Comparison of ENCODE assay signal across 15 cellular contexts in the genomic region with DNA sequence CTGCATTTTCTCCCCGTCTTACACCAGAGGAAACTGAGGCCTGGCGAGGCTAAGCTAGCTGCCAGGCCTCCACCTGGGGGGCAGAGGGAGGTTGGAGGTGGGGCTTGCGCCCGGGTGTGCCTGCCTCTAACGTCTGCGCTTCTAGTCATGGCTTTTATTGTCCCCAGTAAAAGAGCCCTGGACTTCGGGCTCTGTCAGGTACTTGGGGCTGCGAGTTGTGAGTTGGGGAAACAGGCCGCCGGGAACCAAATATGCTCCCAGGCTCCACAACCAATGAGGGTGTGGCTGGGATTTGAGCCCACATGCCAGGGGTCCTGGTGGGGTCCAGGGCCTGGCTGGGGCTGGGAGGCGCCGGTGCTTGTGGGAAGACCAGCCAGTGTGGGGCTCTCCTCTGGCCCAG.
"Had no signal": no experiment of that assay in that cellular context is flagged by ENCODE, and none has a peak within 500 bp of the region (broad histone marks: within the 10 kb centered on the region; RNA-seq: fewer than 3 reads in every experiment).

No MANE protein-coding gene starts in this region.

- H3K79me2 ChIP-seq: parathyroid adenoma had no signal

- ATAC-seq: activated CD4-positive, CD25-positive, alpha-beta regulatory T cell treated with anti-CD3 and anti-CD28 coated beads, Interleukin-2, amount 50 U/mL, for 24 hours; stimulated activated naive CD8-positive, alpha-beta T cell treated with anti-CD3 and anti-CD28 coated beads, Interleukin-15, Interleukin-2, amounts not matched to agents 100 U/mL and 50 U/mL, for 24 hours; T-cell had no signal

- H2AFZ ChIP-seq: parathyroid adenoma had no signal

- H3K4me3 ChIP-seq: skin epidermis had no signal

- H3K9me3 Mint-ChIP-seq: activated naive CD8-positive, alpha-beta T cell treated with anti-CD3 and anti-CD28 coated beads, Interleukin-2, amount 10 ng/mL, durations not matched to agents 7 days and 5 days; endodermal cell; mesothelial cell of epicardium; T-cell had no signal

- H3K4me3 Mint-ChIP-seq: activated naive CD8-positive, alpha-beta T cell treated with anti-CD3 and anti-CD28 coated beads, Interleukin-2, amount 10 ng/mL, durations not matched to agents 7 days and 5 days; endodermal cell; mesothelial cell of epicardium; T-cell had no signal

- H3K4me1 ChIP-seq: parathyroid adenoma had no signal

- H3K27ac Mint-ChIP-seq: activated naive CD8-positive, alpha-beta T cell treated with anti-CD3 and anti-CD28 coated beads, Interleukin-2, amount 10 ng/mL, durations not matched to agents 7 days and 5 days; endodermal cell; T-cell had no signal

- DNase-seq: activated CD4-positive, alpha-beta T cell treated with anti-CD3 and anti-CD28 coated beads, Interleukin-2, amount 50 U/mL, for 1 hour; activated CD8-positive, alpha-beta memory T cell treated with anti-CD3 and anti-CD28 coated beads for 24 hours; activated naive CD4-positive, alpha-beta T cell; activated naive CD8-positive, alpha-beta T cell treated with anti-CD3 and anti-CD28 coated beads, Interleukin-2, amount 10 ng/mL, durations not matched to agents 7 days and 5 days; dermis blood vessel endothelial cell; endodermal cell; hippocampal formation; kidney glomerular epithelial cell; stimulated activated naive CD8-positive, alpha-beta T cell treated with anti-CD3 and anti-CD28 coated beads, Interleukin-15, Interleukin-2, amounts not matched to agents 100 U/mL and 50 U/mL, for 24 hours; T-cell; T-helper 9 cell had no signal

- H3K36me3 Mint-ChIP-seq: activated naive CD8-positive, alpha-beta T cell treated with anti-CD3 and anti-CD28 coated beads, Interleukin-2, amount 10 ng/mL, durations not matched to agents 7 days and 5 days; mesothelial cell of epicardium; T-cell had no signal

- H3K4me1 Mint-ChIP-seq: activated naive CD8-positive, alpha-beta T cell treated with anti-CD3 and anti-CD28 coated beads, Interleukin-2, amount 10 ng/mL, durations not matched to agents 7 days and 5 days had no signal

- H3K9ac ChIP-seq: parathyroid adenoma had no signal

- H3K27ac ChIP-seq: parathyroid adenoma, skin epidermis had no signal
